In genomic region chr2:184125867-184126266, GRCh38 we compare ENCODE assay signal across 1 cellular context.
TF ChIP-seq lines count a peak whose summit lies in the region.

No MANE protein-coding gene starts in this region.

TF ChIP-seq in GM23338, 12 proteins besides CTCF, POLR2A, EP300 and RAD21 (continued from another document):
- TF ChIP-seq STAT1 (IDR thresholded peaks at IDR 0.05; ENCODE audit: unreplicated experiment): no peak
- no peak for TF ChIP-seq EZH2phosphoT487 (IDR thresholded peaks at IDR 0.05; ENCODE audit: unreplicated experiment)
- TF ChIP-seq CREB1 (CRISPR knock-in tag; IDR thresholded peaks at IDR 0.05; ENCODE audit: low read depth): no peak
TF ChIP-seq in GM23338: peak in this region for 0.
